In the genomic region with DNA sequence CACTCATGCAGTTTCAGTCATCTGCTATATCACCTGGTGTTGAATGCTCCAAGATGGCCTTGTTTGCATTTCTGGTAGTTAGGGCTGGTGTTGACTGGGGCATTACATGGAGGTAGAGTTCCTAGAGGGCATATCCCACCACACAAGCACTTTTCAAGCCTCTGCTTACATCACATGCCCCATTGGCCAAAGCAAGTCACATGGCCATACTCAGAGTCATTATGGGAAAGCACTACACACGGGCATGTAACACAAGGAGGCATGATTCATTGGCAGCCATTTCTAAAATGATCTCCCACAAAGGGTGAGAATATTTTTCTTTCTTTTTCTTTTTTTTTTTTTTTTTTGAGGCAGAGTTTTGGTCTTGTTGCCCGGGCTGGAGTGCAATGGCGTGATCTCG, we compare ENCODE assay signal across 2 cellular contexts.
TF ChIP-seq lines count a peak whose summit lies in the region.

No MANE protein-coding gene starts in this region.

TF ChIP-seq in GM23338, 12 proteins besides CTCF, POLR2A, EP300 and RAD21 (continued from another document):
- TF ChIP-seq ZNF462 (CRISPR knock-in tag; IDR thresholded peaks at IDR 0.05) = no peak
- no peak for TF ChIP-seq CREB1 (CRISPR knock-in tag; IDR thresholded peaks at IDR 0.05; ENCODE audit: low read depth)
- no peak for TF ChIP-seq STAT1 (IDR thresholded peaks at IDR 0.05; ENCODE audit: unreplicated experiment)
- no peak for TF ChIP-seq NANOG (IDR thresholded peaks at IDR 0.05; ENCODE audit: borderline replicate concordance)
- no peak for TF ChIP-seq JUNB (IDR thresholded peaks at IDR 0.05; ENCODE audit: unreplicated experiment)
- TF ChIP-seq ETS1 (IDR thresholded peaks at IDR 0.05) = no peak
- no peak for TF ChIP-seq POLR2AphosphoS5 (IDR thresholded peaks at IDR 0.05; ENCODE audit: low read depth)
- TF ChIP-seq ZNF114 (CRISPR knock-in tag; IDR thresholded peaks at IDR 0.05) = no peak

TF ChIP-seq in H1, 55 proteins besides CTCF, POLR2A, EP300 and RAD21 (continued from another document):
- TF ChIP-seq CBX8 (IDR thresholded peaks at IDR 0.05; ENCODE audit: borderline replicate concordance, low read depth, low read length) (no peak), NANOG (IDR thresholded peaks at IDR 0.05; ENCODE audit: insufficient read depth, low read depth, low read length, poor library complexity, severe bottlenecking) (no peak), SIN3A (conservative IDR thresholded peaks at IDR 0.05 in 1 of 2, IDR thresholded peaks at IDR 0.05 in 1 of 2; ENCODE audit: low read depth in 1 of 2, low read length in 2 of 2) (no peak), TBP (IDR thresholded peaks at IDR 0.05; ENCODE audit: low read depth, low read length) (no peak), RFX5 (IDR thresholded peaks at IDR 0.05; ENCODE audit: borderline replicate concordance, low read depth, low read length) (no peak), JUN (IDR thresholded peaks at IDR 0.05; ENCODE audit: low read depth, low read length) (no peak)
- TF ChIP-seq, protein P1, sequence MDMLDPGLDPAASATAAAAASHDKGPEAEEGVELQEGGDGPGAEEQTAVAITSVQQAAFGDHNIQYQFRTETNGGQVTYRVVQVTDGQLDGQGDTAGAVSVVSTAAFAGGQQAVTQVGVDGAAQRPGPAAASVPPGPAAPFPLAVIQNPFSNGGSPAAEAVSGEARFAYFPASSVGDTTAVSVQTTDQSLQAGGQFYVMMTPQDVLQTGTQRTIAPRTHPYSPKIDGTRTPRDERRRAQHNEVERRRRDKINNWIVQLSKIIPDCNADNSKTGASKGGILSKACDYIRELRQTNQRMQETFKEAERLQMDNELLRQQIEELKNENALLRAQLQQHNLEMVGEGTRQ (IDR thresholded peaks at IDR 0.05; ENCODE audit: low read length) = peak; percentile 24; the same call in 1 of the 2 replicates
